In the genomic region with DNA sequence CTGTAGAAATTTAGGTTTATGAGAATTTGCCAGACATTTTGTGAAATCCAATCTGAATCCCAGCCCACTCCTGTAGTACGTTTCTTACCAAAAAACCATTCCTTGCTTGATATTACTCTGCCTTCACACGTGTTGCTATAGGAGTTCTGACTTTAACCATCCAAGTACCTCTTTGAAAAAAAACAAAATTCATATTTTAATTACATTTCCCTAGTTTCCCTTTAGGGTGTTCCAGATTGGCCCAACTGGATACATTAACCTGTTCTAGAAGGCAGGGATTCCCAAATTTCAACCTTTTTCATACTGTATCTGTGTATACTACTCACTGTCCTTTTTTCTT, we compare ENCODE assay signal across 8 cellular contexts. TPM values are rescaled to one million over a fixed set of nuclear protein-coding genes. Genes with fewer than 3 reads are reported as not detected.
DNase-seq lines count a peak whose midpoint lies in the region; ATAC-seq and TF ChIP-seq lines count a peak whose summit lies in the region.

No MANE protein-coding gene starts in this region.

- no peaks in the 10 kb centered on the region for H3K9me3 ChIP-seq in lower lobe of right lung
- H3K9me3 ChIP-seq in tibial nerve = peaks cover 0 to 7% (median 0%) of the 10 kb centered on the region in 4 donors

- H3K4me1 ChIP-seq in lower lobe of right lung (peaks cover 34% of the 10 kb centered on the region), tibial nerve (peaks cover 0 to 52% (median 24%) of the 10 kb centered on the region in 4 donors)

- ATAC-seq in activated T-cell treated with anti-CD3 and anti-CD28 coated beads, Interleukin-2, amount 50 U/mL, for 72 hours (replicated peaks in 1 of 2) = no peak
- no peak for ATAC-seq in lower lobe of right lung

- no peak for TF ChIP-seq POLR2A in tibial nerve (IDR thresholded peaks at IDR 0.05)

- H3K27me3 ChIP-seq in lower lobe of right lung (ENCODE audit: low read depth) (no peaks in the 10 kb centered on the region), tibial nerve (no peaks in the 10 kb centered on the region)

- intact Hi-C loops in lower lobe of right lung (cut with DNase I) = no loop called here

- in situ Hi-C loops in astrocyte of the spinal cord (cut with HindIII; ENCODE audit: low sequenced_read_pairs) = no loop called here

- peaks cover 10 to 12% of the 10 kb centered on the region in 2 donors for H3K9me3 Mint-ChIP-seq in activated T-cell treated with anti-CD3 and anti-CD28 coated beads, Interleukin-2, amount 50 U/mL, for 72 hours

- H3K36me3 Mint-ChIP-seq in activated T-cell treated with anti-CD3 and anti-CD28 coated beads, Interleukin-2, amount 50 U/mL, for 72 hours (ENCODE audit: insufficient read depth in 2 of 2) = peaks cover 12 to 13% of the 10 kb centered on the region in 2 donors

- H3K4me1 Mint-ChIP-seq in activated T-cell treated with anti-CD3 and anti-CD28 coated beads, Interleukin-2, amount 50 U/mL, for 72 hours (ENCODE audit: low read depth) = peaks cover 37% of the 10 kb centered on the region

- 0 to 1% methylated on average over 2 of the region's 2 CpGs for WGBS in tibial nerve, 2 donors

- no peak for DNase-seq in activated T-cell treated with anti-CD3 and anti-CD28 coated beads, Interleukin-2, amount 50 U/mL, for 72 hours
- no peak for DNase-seq in activated T-cell treated with anti-CD3 and anti-CD28 coated beads, Interleukin-2, amount 50 U/mL, for 48 hours
- DNase-seq in astrocyte of the spinal cord (ENCODE audit: low read depth, low spot score) (no peak), lower lobe of right lung (no peak), tibial nerve (ENCODE audit: low spot score in 2 of 2) (no peak), Kasumi-1 (lab: John Stamatoyannopoulos, UW) (no peak), NCI-H2107 (lab: John Stamatoyannopoulos, UW) (no peak)
- DNase-seq in activated CD8-positive, alpha-beta memory T cell treated with anti-CD3 and anti-CD28 coated beads, Interleukin-2, amount 50 U/mL, for 48 hours = no peak

- peak overlapping the region; percentile 60 for H3K4me3 ChIP-seq in astrocyte of the spinal cord (ENCODE audit: low read depth, low read length)
- peak overlapping the region; percentile 72 for H3K4me3 ChIP-seq in lower lobe of right lung
- H3K4me3 ChIP-seq in tibial nerve = peak overlapping the region; percentile 56 to 93 (median 74)

- H3K27me3 Mint-ChIP-seq in activated T-cell treated with anti-CD3 and anti-CD28 coated beads, Interleukin-2, amount 50 U/mL, for 72 hours (ENCODE audit: low read depth) = no peaks in the 10 kb centered on the region

- H3K27ac ChIP-seq in lower lobe of right lung (peak overlapping the region; percentile 95), tibial nerve (peak overlapping the region; percentile 97 to 99 (median 98))

- peak overlapping the region; percentile 88 to 100 for H3K4me3 Mint-ChIP-seq in activated T-cell treated with anti-CD3 and anti-CD28 coated beads, Interleukin-2, amount 50 U/mL, for 72 hours

- no peak for TF ChIP-seq EP300 in tibial nerve (IDR thresholded peaks at IDR 0.05)

- H3K27ac Mint-ChIP-seq in activated T-cell treated with anti-CD3 and anti-CD28 coated beads, Interleukin-2, amount 50 U/mL, for 72 hours = peak overlapping the region; percentile 97

- no peak for TF ChIP-seq CTCF in astrocyte of the spinal cord (IDR thresholded peaks at IDR 0.05; ENCODE audit: low read depth, low read length)
- no peak for TF ChIP-seq CTCF in lower lobe of right lung (IDR thresholded peaks at IDR 0.05)
- TF ChIP-seq CTCF in tibial nerve (IDR thresholded peaks at IDR 0.05) = no peak

- H3K36me3 ChIP-seq in lower lobe of right lung (no peaks in the 10 kb centered on the region), tibial nerve (no peaks in the 10 kb centered on the region)

RNA-seq across cellular contexts. Expression of a gene that starts 1.4 kb away (rescaled TPM):
- 10 to 100 TPM; 62.5 to 66.2 TPM for total RNA-seq in activated T-cell treated with anti-CD3 and anti-CD28 coated beads, Interleukin-2, amount 50 U/mL, for 72 hours
- 84.0 TPM for total RNA-seq in lower lobe of right lung
- total RNA-seq in tibial nerve = 100 to 1,000 TPM in 3 of 4 donors, 10 to 100 TPM in 1; 95.4 to 159 (median 134) TPM
